18 cellular contexts compared by ENCODE assay signal in genomic region chr11:67395555-67396257, GRCh38. TPM values are rescaled to one million over a fixed set of nuclear protein-coding genes. Genes with fewer than 3 reads are reported as not detected.
DNase-seq lines count a peak whose midpoint lies in the region; ATAC-seq lines count a peak whose summit lies in the region.
"Had no signal": no experiment of that assay in that cellular context is flagged by ENCODE, and none has a peak within 500 bp of the region (broad histone marks: within the 10 kb centered on the region; RNA-seq: fewer than 3 reads in every experiment).

No MANE protein-coding gene starts in this region.

- DNase-seq in activated CD4-positive, alpha-beta T cell treated with anti-CD3 and anti-CD28 coated beads, Interleukin-2, amount 10 ng/mL, durations not matched to agents 7 days and 5 days = no peak
- no peak for DNase-seq in activated CD4-positive, alpha-beta T cell treated with anti-CD3 and anti-CD28 coated beads, Interleukin-2, amount 50 U/mL, for 48 hours
- no peak for DNase-seq in natural killer cell treated with Interleukin-12 subunit alpha and Interleukin-12 subunit beta and Interleukin-15 and Interleukin-18, amount 100 ng/mL, for 72 hours (ENCODE audit: low spot score)
- no peak for DNase-seq in activated T-helper 2 cell treated with anti-CD3 and anti-CD28 coated beads, Interferon-gamma antibody, Interleukin-2, Interleukin-4, amounts not matched to agents 10 μg/mL and 5 μg/mL and 100 μg/mL, durations not matched to agents 14 hours and 24 hours and 36 hours (ENCODE audit: low spot score)
- DNase-seq: 8988T; activated CD4-positive, alpha-beta T cell treated with anti-CD3 and anti-CD28 coated beads, Interleukin-2, amount 10 ng/mL, durations not matched to agents 24 days and 14 days; amygdala; gastrocnemius medialis; Karpas-422; NCI-H1092; NCI-H2081; NCI-H510A; tibial artery had no signal

- H3K36me3 Mint-ChIP-seq in activated CD4-positive, alpha-beta T cell treated with anti-CD3 and anti-CD28 coated beads, Interleukin-2, amount 10 ng/mL, durations not matched to agents 7 days and 5 days (ENCODE audit: low read depth) = peaks cover 49% of the 10 kb centered on the region
- H3K36me3 Mint-ChIP-seq in IgD-negative memory B cell = no peaks in the 10 kb centered on the region
- peaks cover 4% of the 10 kb centered on the region for H3K36me3 Mint-ChIP-seq in natural killer cell treated with Interleukin-12 subunit alpha and Interleukin-12 subunit beta and Interleukin-15 and Interleukin-18, amount 100 ng/mL, for 72 hours
- H3K36me3 Mint-ChIP-seq in activated T-helper 2 cell treated with anti-CD3 and anti-CD28 coated beads, Interferon-gamma antibody, Interleukin-2, Interleukin-4, amounts not matched to agents 10 μg/mL and 5 μg/mL and 100 μg/mL, durations not matched to agents 14 hours and 24 hours and 36 hours (ENCODE audit: low read depth) = peaks cover 51% of the 10 kb centered on the region

- H3K27me3 Mint-ChIP-seq in activated CD4-positive, alpha-beta T cell treated with anti-CD3 and anti-CD28 coated beads, Interleukin-2, amount 10 ng/mL, durations not matched to agents 7 days and 5 days = no peaks in the 10 kb centered on the region
- no peaks in the 10 kb centered on the region for H3K27me3 Mint-ChIP-seq in IgD-negative memory B cell
- H3K27me3 Mint-ChIP-seq in natural killer cell treated with Interleukin-12 subunit alpha and Interleukin-12 subunit beta and Interleukin-15 and Interleukin-18, amount 100 ng/mL, for 72 hours = no peaks in the 10 kb centered on the region
- H3K27me3 Mint-ChIP-seq in activated T-helper 2 cell treated with anti-CD3 and anti-CD28 coated beads, Interferon-gamma antibody, Interleukin-2, Interleukin-4, amounts not matched to agents 10 μg/mL and 5 μg/mL and 100 μg/mL, durations not matched to agents 14 hours and 24 hours and 36 hours (ENCODE audit: low read depth) = no peaks in the 10 kb centered on the region
- H3K27me3 Mint-ChIP-seq: activated CD4-positive, alpha-beta T cell treated with anti-CD3 and anti-CD28 coated beads, Interleukin-2, amount 10 ng/mL, durations not matched to agents 24 days and 14 days had no signal

- H3K9me3 Mint-ChIP-seq in activated CD4-positive, alpha-beta T cell treated with anti-CD3 and anti-CD28 coated beads, Interleukin-2, amount 10 ng/mL, durations not matched to agents 7 days and 5 days = no peaks in the 10 kb centered on the region
- no peaks in the 10 kb centered on the region for H3K9me3 Mint-ChIP-seq in IgD-negative memory B cell
- H3K9me3 Mint-ChIP-seq in natural killer cell treated with Interleukin-12 subunit alpha and Interleukin-12 subunit beta and Interleukin-15 and Interleukin-18, amount 100 ng/mL, for 72 hours = no peaks in the 10 kb centered on the region
- H3K9me3 Mint-ChIP-seq in activated T-helper 2 cell treated with anti-CD3 and anti-CD28 coated beads, Interferon-gamma antibody, Interleukin-2, Interleukin-4, amounts not matched to agents 10 μg/mL and 5 μg/mL and 100 μg/mL, durations not matched to agents 14 hours and 24 hours and 36 hours = no peaks in the 10 kb centered on the region
- H3K9me3 Mint-ChIP-seq: activated CD4-positive, alpha-beta T cell treated with anti-CD3 and anti-CD28 coated beads, Interleukin-2, amount 10 ng/mL, durations not matched to agents 24 days and 14 days had no signal

- POLR2A ChIA-PET in activated CD4-positive, alpha-beta T cell treated with anti-CD3 and anti-CD28 coated beads, Interleukin-2, amount 10 ng/mL, durations not matched to agents 7 days and 5 days (lab: Charles Lee) = no interaction called here

- H3K27ac Mint-ChIP-seq in activated CD4-positive, alpha-beta T cell treated with anti-CD3 and anti-CD28 coated beads, Interleukin-2, amount 10 ng/mL, durations not matched to agents 7 days and 5 days = peak overlapping the region; percentile 71
- peak overlapping the region in 2 of 3 donors; percentile 14 to 88 for H3K27ac Mint-ChIP-seq in IgD-negative memory B cell
- H3K27ac Mint-ChIP-seq in natural killer cell treated with Interleukin-12 subunit alpha and Interleukin-12 subunit beta and Interleukin-15 and Interleukin-18, amount 100 ng/mL, for 72 hours = peak overlapping the region; percentile 67 to 89
- H3K27ac Mint-ChIP-seq in activated T-helper 2 cell treated with anti-CD3 and anti-CD28 coated beads, Interferon-gamma antibody, Interleukin-2, Interleukin-4, amounts not matched to agents 10 μg/mL and 5 μg/mL and 100 μg/mL, durations not matched to agents 14 hours and 24 hours and 36 hours = no peak overlapping the region

- intact Hi-C loops in activated T-helper 2 cell treated with anti-CD3 and anti-CD28 coated beads, Interferon-gamma antibody, Interleukin-2, Interleukin-4, amounts not matched to agents 10 μg/mL and 5 μg/mL and 100 μg/mL, durations not matched to agents 14 hours and 24 hours and 36 hours (cut with micrococcal nuclease) = no loop called here

- peaks cover 58% of the 10 kb centered on the region for H3K4me1 Mint-ChIP-seq in activated CD4-positive, alpha-beta T cell treated with anti-CD3 and anti-CD28 coated beads, Interleukin-2, amount 10 ng/mL, durations not matched to agents 7 days and 5 days
- H3K4me1 Mint-ChIP-seq in IgD-negative memory B cell = peaks cover 6 to 29% (median 27%) of the 10 kb centered on the region in 3 donors
- peaks cover 27 to 39% of the 10 kb centered on the region in 2 donors for H3K4me1 Mint-ChIP-seq in natural killer cell treated with Interleukin-12 subunit alpha and Interleukin-12 subunit beta and Interleukin-15 and Interleukin-18, amount 100 ng/mL, for 72 hours (ENCODE audit: low read depth in 2 of 2)
- H3K4me1 Mint-ChIP-seq in activated T-helper 2 cell treated with anti-CD3 and anti-CD28 coated beads, Interferon-gamma antibody, Interleukin-2, Interleukin-4, amounts not matched to agents 10 μg/mL and 5 μg/mL and 100 μg/mL, durations not matched to agents 14 hours and 24 hours and 36 hours (ENCODE audit: low read depth) = peaks cover 37% of the 10 kb centered on the region

- peak overlapping the region; percentile 10 for H3K4me3 Mint-ChIP-seq in activated CD4-positive, alpha-beta T cell treated with anti-CD3 and anti-CD28 coated beads, Interleukin-2, amount 10 ng/mL, durations not matched to agents 7 days and 5 days
- peak overlapping the region in 1 of 4 donors; percentile 70 for H3K4me3 Mint-ChIP-seq in IgD-negative memory B cell
- no peak overlapping the region for H3K4me3 Mint-ChIP-seq in natural killer cell treated with Interleukin-12 subunit alpha and Interleukin-12 subunit beta and Interleukin-15 and Interleukin-18, amount 100 ng/mL, for 72 hours
- H3K4me3 Mint-ChIP-seq in activated T-helper 2 cell treated with anti-CD3 and anti-CD28 coated beads, Interferon-gamma antibody, Interleukin-2, Interleukin-4, amounts not matched to agents 10 μg/mL and 5 μg/mL and 100 μg/mL, durations not matched to agents 14 hours and 24 hours and 36 hours (ENCODE audit: low read depth) = no peak overlapping the region
- H3K4me3 Mint-ChIP-seq: activated CD4-positive, alpha-beta T cell treated with anti-CD3 and anti-CD28 coated beads, Interleukin-2, amount 10 ng/mL, durations not matched to agents 24 days and 14 days had no signal

- CTCF ChIA-PET in activated CD4-positive, alpha-beta T cell treated with anti-CD3 and anti-CD28 coated beads, Interleukin-2, amount 10 ng/mL, durations not matched to agents 7 days and 5 days (lab: Charles Lee) = interaction anchor here (0.8 to 38.4 kb wide), 4 partner anchors 9 to 78 kb away, joined by 3 to 841 read pairs (median 6); partner anchors contain the start of genes CLCF1 and POLD4

- ATAC-seq in natural killer cell treated with Interleukin-12 subunit alpha and Interleukin-12 subunit beta and Interleukin-15 and Interleukin-18, amount 100 ng/mL, for 72 hours = no peak
- ATAC-seq in HG03520 (IDR thresholded peaks at IDR 0.05; ENCODE audit: unreplicated experiment) = no peak
- ATAC-seq: gastrocnemius medialis had no signal

RNA-seq across cellular contexts. Expression of gene RAD9A, which starts 3.9 kb away (rescaled TPM):
- total RNA-seq in activated CD4-positive, alpha-beta T cell treated with anti-CD3 and anti-CD28 coated beads, Interleukin-2, amount 10 ng/mL, durations not matched to agents 7 days and 5 days = 10 to 100 TPM; 49.3 to 53.7 TPM
- 12.0 TPM for polyA plus RNA-seq in IgD-negative memory B cell
- 10 to 100 TPM; 25.9 to 47.8 TPM for total RNA-seq in natural killer cell treated with Interleukin-12 subunit alpha and Interleukin-12 subunit beta and Interleukin-15 and Interleukin-18, amount 100 ng/mL, for 72 hours
- 32.1 and 34.1 TPM in 2 replicates for total RNA-seq in activated T-helper 2 cell treated with anti-CD3 and anti-CD28 coated beads, Interferon-gamma antibody, Interleukin-2, Interleukin-4, amounts not matched to agents 10 μg/mL and 5 μg/mL and 100 μg/mL, durations not matched to agents 14 hours and 24 hours and 36 hours

RNA-seq across cellular contexts. Expression of gene PPP1CA, which starts 6.0 kb away (rescaled TPM):
- 100 to 1,000 TPM; 301 to 331 TPM for total RNA-seq in activated CD4-positive, alpha-beta T cell treated with anti-CD3 and anti-CD28 coated beads, Interleukin-2, amount 10 ng/mL, durations not matched to agents 7 days and 5 days
- polyA plus RNA-seq in IgD-negative memory B cell = 546 TPM
- 100 to 1,000 TPM; 317 to 378 TPM for total RNA-seq in natural killer cell treated with Interleukin-12 subunit alpha and Interleukin-12 subunit beta and Interleukin-15 and Interleukin-18, amount 100 ng/mL, for 72 hours
- 250 and 262 TPM in 2 replicates for total RNA-seq in activated T-helper 2 cell treated with anti-CD3 and anti-CD28 coated beads, Interferon-gamma antibody, Interleukin-2, Interleukin-4, amounts not matched to agents 10 μg/mL and 5 μg/mL and 100 μg/mL, durations not matched to agents 14 hours and 24 hours and 36 hours

RNA-seq across cellular contexts. Expression of gene TBC1D10C, which starts 8.2 kb away (rescaled TPM):
- total RNA-seq in activated CD4-positive, alpha-beta T cell treated with anti-CD3 and anti-CD28 coated beads, Interleukin-2, amount 10 ng/mL, durations not matched to agents 7 days and 5 days = 100 to 1,000 TPM; 256 to 323 TPM
- polyA plus RNA-seq in IgD-negative memory B cell = 341 TPM
- 10 to 100 TPM; 79.5 to 88.8 TPM for total RNA-seq in natural killer cell treated with Interleukin-12 subunit alpha and Interleukin-12 subunit beta and Interleukin-15 and Interleukin-18, amount 100 ng/mL, for 72 hours
- total RNA-seq in activated T-helper 2 cell treated with anti-CD3 and anti-CD28 coated beads, Interferon-gamma antibody, Interleukin-2, Interleukin-4, amounts not matched to agents 10 μg/mL and 5 μg/mL and 100 μg/mL, durations not matched to agents 14 hours and 24 hours and 36 hours = 112 and 118 TPM in 2 replicates
- total RNA-seq: RPMI7951 had no signal
- polyA plus RNA-seq: BJ, neural cell had no signal

RNA-seq across cellular contexts. Expression of gene CARNS1, which starts 19.8 kb away (rescaled TPM):
- total RNA-seq in activated CD4-positive, alpha-beta T cell treated with anti-CD3 and anti-CD28 coated beads, Interleukin-2, amount 10 ng/mL, durations not matched to agents 7 days and 5 days = 1 to 10 TPM; 1.2 to 1.9 TPM
- 2.4 TPM for polyA plus RNA-seq in IgD-negative memory B cell
- 1 to 10 TPM; 2.3 to 4.9 TPM for total RNA-seq in natural killer cell treated with Interleukin-12 subunit alpha and Interleukin-12 subunit beta and Interleukin-15 and Interleukin-18, amount 100 ng/mL, for 72 hours
- 0.51 and 0.68 TPM in 2 replicates for total RNA-seq in activated T-helper 2 cell treated with anti-CD3 and anti-CD28 coated beads, Interferon-gamma antibody, Interleukin-2, Interleukin-4, amounts not matched to agents 10 μg/mL and 5 μg/mL and 100 μg/mL, durations not matched to agents 14 hours and 24 hours and 36 hours
- total RNA-seq: RPMI7951 had no signal
- polyA plus RNA-seq: neural cell had no signal

RNA-seq across cellular contexts. Expression of gene CLCF1, which starts 22.3 kb away (rescaled TPM):
- under 1 TPM; 0.10 to 0.17 TPM for total RNA-seq in activated CD4-positive, alpha-beta T cell treated with anti-CD3 and anti-CD28 coated beads, Interleukin-2, amount 10 ng/mL, durations not matched to agents 7 days and 5 days
- 5.1 TPM for polyA plus RNA-seq in IgD-negative memory B cell
- 1 to 10 TPM; 1.4 to 3.3 TPM for total RNA-seq in natural killer cell treated with Interleukin-12 subunit alpha and Interleukin-12 subunit beta and Interleukin-15 and Interleukin-18, amount 100 ng/mL, for 72 hours
- total RNA-seq in activated T-helper 2 cell treated with anti-CD3 and anti-CD28 coated beads, Interferon-gamma antibody, Interleukin-2, Interleukin-4, amounts not matched to agents 10 μg/mL and 5 μg/mL and 100 μg/mL, durations not matched to agents 14 hours and 24 hours and 36 hours = 2.9 and 3.0 TPM in 2 replicates
- polyA plus RNA-seq: neural cell had no signal
